Comparison of ENCODE assay signal across 9 cellular contexts in genomic region chr19:5586300-5587070, GRCh38. TPM values are rescaled to one million over a fixed set of nuclear protein-coding genes. Genes with fewer than 3 reads are reported as not detected.
DNase-seq lines count a peak whose midpoint lies in the region; ATAC-seq and TF ChIP-seq lines count a peak whose summit lies in the region.
"Had no signal": no experiment of that assay in that cellular context is flagged by ENCODE, and none has a peak within 500 bp of the region (broad histone marks: within the 10 kb centered on the region; RNA-seq: fewer than 3 reads in every experiment).

No MANE protein-coding gene starts in this region.

- peak overlapping the region; percentile 12 for H4K91ac ChIP-seq in mesenchymal stem cell (ENCODE audit: low read length)

- intact Hi-C loops in ascending aorta (cut with DNase I) = no loop called here

- H2BK15ac ChIP-seq in mesenchymal stem cell (ENCODE audit: low read depth, poor library complexity, severe bottlenecking) = no peak overlapping the region

- no peak overlapping the region for H2BK120ac ChIP-seq in mesenchymal stem cell (ENCODE audit: low read depth, low read length)

- H3K18ac ChIP-seq in mesenchymal stem cell (ENCODE audit: low read depth in 1 of 2, low read length in 2 of 2) = no peak overlapping the region

- no peak overlapping the region for H3K4me2 ChIP-seq in mesenchymal stem cell (ENCODE audit: low read length, poor library complexity, severe bottlenecking)

- 88% methylated on average over 25 of the region's 26 CpGs for WGBS in mesenchymal stem cell

- H3K9ac ChIP-seq in mesenchymal stem cell (ENCODE audit: low read length) = no peak overlapping the region

- no peak overlapping the region for H3K14ac ChIP-seq in mesenchymal stem cell (ENCODE audit: low read length in 2 of 2)

- H2AFZ ChIP-seq in mesenchymal stem cell (ENCODE audit: low read depth, low read length) = no peak overlapping the region

- peak overlapping the region; percentile 61 for H2AK5ac ChIP-seq in mesenchymal stem cell (ENCODE audit: low read length, severe bottlenecking)

- H3K27me3 Mint-ChIP-seq in activated T-cell treated with anti-CD3 and anti-CD28 coated beads, Interleukin-2, amount 50 U/mL, for 24 hours = no peaks in the 10 kb centered on the region
- H3K27me3 Mint-ChIP-seq in stimulated activated naive CD8-positive, alpha-beta T cell treated with anti-CD3 and anti-CD28 coated beads, Interleukin-15, Interleukin-2, amounts not matched to agents 100 ng/mL and 50 ng/mL, for 24 hours = no peaks in the 10 kb centered on the region

- peaks cover 22% of the 10 kb centered on the region for H3K4me1 Mint-ChIP-seq in activated T-cell treated with anti-CD3 and anti-CD28 coated beads, Interleukin-2, amount 50 U/mL, for 24 hours (ENCODE audit: low read depth)
- peaks cover 22% of the 10 kb centered on the region for H3K4me1 Mint-ChIP-seq in stimulated activated naive CD8-positive, alpha-beta T cell treated with anti-CD3 and anti-CD28 coated beads, Interleukin-15, Interleukin-2, amounts not matched to agents 100 ng/mL and 50 ng/mL, for 24 hours (ENCODE audit: low read depth)

- TF ChIP-seq CTCF in ascending aorta (IDR thresholded peaks at IDR 0.05) = no peak

- H3K27me3 ChIP-seq in ascending aorta (no peaks in the 10 kb centered on the region), mesenchymal stem cell (ENCODE audit: control insufficient read depth in 1 of 2, insufficient read depth in 1 of 2, low read length in 2 of 2) (no peaks in the 10 kb centered on the region)

- H3K36me3 ChIP-seq in ascending aorta = peaks cover 49 to 70% of the 10 kb centered on the region in 2 donors
- peaks cover 65 to 68% of the 10 kb centered on the region in 2 experiments for H3K36me3 ChIP-seq in mesenchymal stem cell (ENCODE audit: control insufficient read depth in 1 of 2, insufficient read depth in 2 of 2, low read depth in 1 of 2, low read length in 2 of 2)

- peak overlapping the region; percentile 71 for H3K27ac Mint-ChIP-seq in activated T-cell treated with anti-CD3 and anti-CD28 coated beads, Interleukin-2, amount 50 U/mL, for 24 hours
- peak overlapping the region; percentile 36 for H3K27ac Mint-ChIP-seq in stimulated activated naive CD8-positive, alpha-beta T cell treated with anti-CD3 and anti-CD28 coated beads, Interleukin-15, Interleukin-2, amounts not matched to agents 100 ng/mL and 50 ng/mL, for 24 hours

- peak; percentile 38 for DNase-seq in activated T-cell treated with anti-CD3 and anti-CD28 coated beads, Interleukin-2, amount 50 U/mL, for 24 hours
- DNase-seq in activated T-cell treated with anti-CD3 and anti-CD28 coated beads for 4 hours (no peak), ascending aorta (ENCODE audit: low spot score in 2 of 2) (no peak), mesenchymal stem cell (no peak), DMS153 treated with DMSO at 0.1 percent for 48 hours (lab: John Stamatoyannopoulos, UW; ENCODE audit: unreplicated experiment) (no peak)
- no peak for DNase-seq in stimulated activated CD4-positive, alpha-beta T cell treated with anti-CD3 and anti-CD28 coated beads, Interleukin-15, amount 100 ng/mL, for 24 hours
- DNase-seq: SHP77 treated with DMSO at 0.1 percent for 48 hours had no signal

- peak overlapping the region; percentile 40 to 49 for H3K27ac ChIP-seq in ascending aorta
- peak overlapping the region; percentile 31 for H3K27ac ChIP-seq in mesenchymal stem cell (ENCODE audit: low read length, poor library complexity, severe bottlenecking)

- ATAC-seq in GM18870 (IDR thresholded peaks at IDR 0.05; ENCODE audit: unreplicated experiment) = no peak

- no peak overlapping the region for H2BK12ac ChIP-seq in mesenchymal stem cell (ENCODE audit: low read length in 2 of 2)

- no peak overlapping the region for H3K4ac ChIP-seq in mesenchymal stem cell (ENCODE audit: low read depth in 1 of 2, low read length in 2 of 2)

- peak overlapping the region; percentile 10 for H3K4me3 Mint-ChIP-seq in activated T-cell treated with anti-CD3 and anti-CD28 coated beads, Interleukin-2, amount 50 U/mL, for 24 hours
- H3K4me3 Mint-ChIP-seq in stimulated activated naive CD8-positive, alpha-beta T cell treated with anti-CD3 and anti-CD28 coated beads, Interleukin-15, Interleukin-2, amounts not matched to agents 100 ng/mL and 50 ng/mL, for 24 hours = no peak overlapping the region

- peaks cover 80% of the 10 kb centered on the region for H3K36me3 Mint-ChIP-seq in activated T-cell treated with anti-CD3 and anti-CD28 coated beads, Interleukin-2, amount 50 U/mL, for 24 hours (ENCODE audit: low read depth)
- H3K36me3 Mint-ChIP-seq in stimulated activated naive CD8-positive, alpha-beta T cell treated with anti-CD3 and anti-CD28 coated beads, Interleukin-15, Interleukin-2, amounts not matched to agents 100 ng/mL and 50 ng/mL, for 24 hours (ENCODE audit: low read depth) = peaks cover 37% of the 10 kb centered on the region

- peaks cover 0 to 12% of the 10 kb centered on the region in 2 donors for H3K4me1 ChIP-seq in ascending aorta
- H3K4me1 ChIP-seq in mesenchymal stem cell (ENCODE audit: control insufficient read depth, insufficient read depth, low read depth, low read length) = peaks cover 46% of the 10 kb centered on the region

- H4K8ac ChIP-seq in mesenchymal stem cell (ENCODE audit: low read length) = no peak overlapping the region

- peaks cover 38% of the 10 kb centered on the region for H3K79me1 ChIP-seq in mesenchymal stem cell (replicated peaks; ENCODE audit: low read length, poor library complexity, severe bottlenecking)

- H3K9me3 ChIP-seq in ascending aorta = no peaks in the 10 kb centered on the region
- no peaks in the 10 kb centered on the region for H3K9me3 ChIP-seq in mesenchymal stem cell (ENCODE audit: control insufficient read depth, low read length)

- H3K9me3 Mint-ChIP-seq in activated T-cell treated with anti-CD3 and anti-CD28 coated beads, Interleukin-2, amount 50 U/mL, for 24 hours = no peaks in the 10 kb centered on the region
- no peaks in the 10 kb centered on the region for H3K9me3 Mint-ChIP-seq in stimulated activated naive CD8-positive, alpha-beta T cell treated with anti-CD3 and anti-CD28 coated beads, Interleukin-15, Interleukin-2, amounts not matched to agents 100 ng/mL and 50 ng/mL, for 24 hours

- H3K4me3 ChIP-seq in ascending aorta (no peak overlapping the region), mesenchymal stem cell (ENCODE audit: insufficient read depth in 1 of 2, low read depth in 1 of 2, low read length in 2 of 2) (no peak overlapping the region)

- H2BK5ac ChIP-seq in mesenchymal stem cell (ENCODE audit: low read depth, low read length, poor library complexity, severe bottlenecking) = no peak overlapping the region

- no peak overlapping the region for H3K23ac ChIP-seq in mesenchymal stem cell (ENCODE audit: low read length in 2 of 2)

RNA-seq across cellular contexts. Expression of gene TINCR, which starts 18.7 kb away (rescaled TPM):
- not detected for total RNA-seq in ascending aorta
- 0.08 TPM for polyA plus RNA-seq in mesenchymal stem cell (2013, experiment 1 of 2)
- 0.03 TPM for polyA plus RNA-seq in mesenchymal stem cell (2013, experiment 2 of 2)

RNA-seq across cellular contexts. Expression of gene SAFB2, which starts 36.1 kb away (rescaled TPM):
- 10.7 TPM for total RNA-seq in ascending aorta
- polyA plus RNA-seq in mesenchymal stem cell (2013, experiment 1 of 2) = 25.9 TPM
- polyA plus RNA-seq in mesenchymal stem cell (2013, experiment 2 of 2) = 24.3 TPM

RNA-seq across cellular contexts. Expression of gene SAFB, which starts 36.4 kb away (rescaled TPM):
- 114 TPM for total RNA-seq in ascending aorta
- 32.5 TPM for polyA plus RNA-seq in mesenchymal stem cell (2013, experiment 1 of 2)
- polyA plus RNA-seq in mesenchymal stem cell (2013, experiment 2 of 2) = 30.9 TPM
